23 cellular contexts compared by ENCODE assay signal in the genomic region with DNA sequence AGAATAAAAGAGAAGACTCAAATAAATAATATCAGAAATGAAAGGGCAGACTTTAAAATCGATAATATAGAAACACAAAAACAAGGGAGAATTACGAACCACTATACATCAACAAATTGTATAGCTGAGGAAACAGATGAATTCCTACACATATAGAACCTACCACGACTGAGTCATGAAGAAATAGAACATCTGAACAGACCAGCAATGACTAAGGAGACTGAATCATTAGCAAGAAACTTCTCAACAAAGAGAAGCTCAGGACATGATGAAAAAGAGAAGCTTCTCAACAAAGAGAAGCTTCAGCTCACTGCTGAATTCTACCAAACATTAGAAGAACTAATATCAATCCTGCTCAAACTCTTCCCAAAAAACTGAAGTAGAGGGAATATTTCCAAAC.
A peak's percentile ranks its signal among the peaks of the same experiment; 100 is the strongest.
DNase-seq lines count a peak whose midpoint lies in the region; ATAC-seq, FAIRE-seq and TF ChIP-seq lines count a peak whose summit lies in the region.
"Had no signal": no experiment of that assay in that cellular context is flagged by ENCODE, and none has a peak within 500 bp of the region (broad histone marks: within the 10 kb centered on the region; RNA-seq: fewer than 3 reads in every experiment).

No MANE protein-coding gene starts in this region.

- TF ChIP-seq CTCF in chondrocyte (IDR thresholded peaks at IDR 0.05) = no peak
- TF ChIP-seq CTCF in keratinocyte (optimal IDR thresholded peaks at IDR 0.05 in 1 of 3, IDR thresholded peaks at IDR 0.05 in 1 of 3, conservative IDR thresholded peaks at IDR 0.05 in 1 of 3; ENCODE audit: extremely low read depth in 1 of 3, insufficient read depth in 2 of 3, low read length in 3 of 3) = no peak
- no peak for TF ChIP-seq CTCF in Caco-2 (IDR thresholded peaks at IDR 0.05; ENCODE audit: insufficient read depth in 1 of 2, low read depth in 1 of 2, low read length in 1 of 2, severe bottlenecking in 1 of 2, unreplicated experiment in 1 of 2)

- H4K12ac ChIP-seq in trophoblast cell (ENCODE audit: low read depth, low read length) = no peak overlapping the region

- no peak overlapping the region for H2BK5ac ChIP-seq in trophoblast cell (ENCODE audit: low read depth, low read length, poor library complexity)

- H3K9ac ChIP-seq in keratinocyte (ENCODE audit: control insufficient read depth, extremely low read depth, insufficient read depth, low read length) (no peak overlapping the region), trophoblast cell (ENCODE audit: low read length) (no peak overlapping the region)

- no peaks in the 10 kb centered on the region for H3K9me1 ChIP-seq in keratinocyte (ENCODE audit: control insufficient read depth, extremely low read depth, insufficient read depth, low read length)

- H3K9me3 Mint-ChIP-seq in chondrocyte (ENCODE audit: low read depth) (peaks cover 28% of the 10 kb centered on the region), Caco-2 (ENCODE audit: unreplicated experiment) (peaks cover 20% of the 10 kb centered on the region)

- POLR2A ChIA-PET in Caco-2 (lab: Charles Lee) = no interaction called here

- dilution Hi-C loops in keratinocyte (cut with MboI; ENCODE audit: extremely low pct_ligation_motif_present, low sequenced_read_pairs) = no loop called here

- H3K79me1 ChIP-seq in trophoblast cell (ENCODE audit: low read length) = no peaks in the 10 kb centered on the region

- H3K23ac ChIP-seq in trophoblast cell (ENCODE audit: low read length) = no peak overlapping the region

- H3K4me3 Mint-ChIP-seq in chondrocyte (ENCODE audit: unreplicated experiment) = no peak overlapping the region
- no peak overlapping the region for H3K4me3 Mint-ChIP-seq in Caco-2 (ENCODE audit: unreplicated experiment)
- H3K4me3 Mint-ChIP-seq: activated B cell treated with CpG ODN at 0.5 μM for 24 hours; activated CD4-positive, alpha-beta memory T cell treated with anti-CD3 and anti-CD28 coated beads, Interleukin-2, amount 10 ng/mL, durations not matched to agents 7 days and 5 days; type B pancreatic cell had no signal

- H3K18ac ChIP-seq in trophoblast cell (ENCODE audit: low read length) = no peak overlapping the region

- FAIRE-seq in keratinocyte (lab: Jason Lieb, UNC) = peak; percentile 26
- FAIRE-seq: D721Med, H1 had no signal

- H3K9me3 ChIP-seq in keratinocyte (ENCODE audit: control insufficient read depth, low read depth, low read length) (no peaks in the 10 kb centered on the region), Caco-2 (peaks cover 6% of the 10 kb centered on the region; the same call in 1 of the 2 replicates), trophoblast cell (ENCODE audit: insufficient read depth, low read depth, low read length) (no peaks in the 10 kb centered on the region)

- ATAC-seq in GM18858 (IDR thresholded peaks at IDR 0.05; ENCODE audit: unreplicated experiment) = no peak
- ATAC-seq: left colon had no signal

- BruUV-seq in Caco-2 (replicated peaks; lab: Mats Ljungman, UMichigan) = no TSS peak

- H4K20me1 ChIP-seq in keratinocyte (ENCODE audit: control insufficient read depth, extremely low read depth, insufficient read depth, low read length) = no peaks in the 10 kb centered on the region

- H2AFZ ChIP-seq in keratinocyte (ENCODE audit: control insufficient read depth, low read length) (no peak overlapping the region), trophoblast cell (ENCODE audit: insufficient read depth, low read length, poor library complexity) (no peak overlapping the region)

- H3K27me3 Mint-ChIP-seq in chondrocyte (ENCODE audit: low read depth) (no peaks in the 10 kb centered on the region), Caco-2 (ENCODE audit: insufficient read depth, unreplicated experiment) (no peaks in the 10 kb centered on the region)
- H3K27me3 Mint-ChIP-seq: activated B cell treated with CpG ODN at 0.5 μM for 24 hours, type B pancreatic cell had no signal

- no peaks in the 10 kb centered on the region for H3K79me2 ChIP-seq in keratinocyte (ENCODE audit: control insufficient read depth, insufficient read depth, low read length)
- no peaks in the 10 kb centered on the region for H3K79me2 ChIP-seq in trophoblast cell (ENCODE audit: control insufficient read depth, insufficient read depth, low read length, poor library complexity)

- no peak overlapping the region for H3K14ac ChIP-seq in trophoblast cell (ENCODE audit: low read length)

- H3K27ac Mint-ChIP-seq in chondrocyte (ENCODE audit: unreplicated experiment) (peak overlapping the region; percentile 29), Caco-2 (ENCODE audit: unreplicated experiment) (no peak overlapping the region)
- H3K27ac Mint-ChIP-seq: activated B cell treated with CpG ODN at 0.5 μM for 24 hours; activated CD4-positive, alpha-beta memory T cell treated with anti-CD3 and anti-CD28 coated beads, Interleukin-2, amount 10 ng/mL, durations not matched to agents 7 days and 5 days; type B pancreatic cell had no signal

- H3K36me3 ChIP-seq in keratinocyte (ENCODE audit: control insufficient read depth in 2 of 2, extremely low read depth in 1 of 2, insufficient read depth in 2 of 2, low read length in 2 of 2) (no peaks in the 10 kb centered on the region), Caco-2 (ENCODE audit: control insufficient read depth, insufficient read depth, low read length) (no peaks in the 10 kb centered on the region), trophoblast cell (ENCODE audit: control insufficient read depth in 1 of 2, insufficient read depth in 2 of 2, low read length in 2 of 2) (no peaks in the 10 kb centered on the region)
- H3K36me3 ChIP-seq: right atrium auricular region, stomach had no signal

- H3K4me3 ChIP-seq in keratinocyte (ENCODE audit: control insufficient read depth in 2 of 3, extremely low read depth in 1 of 3, insufficient read depth in 2 of 3, low read depth in 1 of 3, low read length in 3 of 3) (no peak overlapping the region), Caco-2 (ENCODE audit: low read depth, low read length) (no peak overlapping the region), trophoblast cell (ENCODE audit: low read depth, low read length) (no peak overlapping the region)
- H3K4me3 ChIP-seq: right atrium auricular region, stomach had no signal

- H4K8ac ChIP-seq in trophoblast cell (ENCODE audit: low read depth, low read length) = no peak overlapping the region

- CTCF ChIA-PET in Caco-2 (lab: Charles Lee) = interaction anchor here (0.7 kb wide), 1 partner anchor 491 kb away, joined by 3 read pairs; no protein-coding TSS in a partner anchor

- H3K36me3 Mint-ChIP-seq in chondrocyte (ENCODE audit: low read depth) = peaks cover 14% of the 10 kb centered on the region
- H3K36me3 Mint-ChIP-seq in Caco-2 (ENCODE audit: insufficient read depth, unreplicated experiment) = no peaks in the 10 kb centered on the region

- intact Hi-C loops in Caco-2 (cut with micrococcal nuclease; ENCODE audit: unreplicated experiment) = no loop called here

- DNase-seq in AG08396 (ENCODE audit: low spot score) (peak; percentile 15), HT1080 (ENCODE audit: low read depth) (peak; percentile 71), chondrocyte (ENCODE audit: low spot score) (no peak), keratinocyte (ENCODE audit: low read depth, low spot score) (no peak), Caco-2 (no peak), COR-L47 (lab: John Stamatoyannopoulos, UW) (no peak), trophoblast cell (no peak)
- DNase-seq: activated B cell treated with CpG ODN at 0.5 μM for 24 hours; activated CD4-positive, alpha-beta memory T cell treated with anti-CD3 and anti-CD28 coated beads, Interleukin-2, amount 10 ng/mL, durations not matched to agents 7 days and 5 days; activated naive CD4-positive, alpha-beta T cell treated with Interleukin-2 at 50 U/mL for 16 hours; aorta; C1 segment of cervical spinal cord; left colon; mesendoderm; NCI-H1436 treated with DMSO at 0.1 percent for 48 hours; NCI-H524; stomach; T-helper 9 cell had no signal

- WGBS in trophoblast cell (ENCODE audit: extremely low coverage, insufficient coverage, insufficient read length) = no CpG with 5 or more reads among the region's 3 CpGs

- H3K27ac ChIP-seq in keratinocyte (ENCODE audit: control insufficient read depth, insufficient read depth, low read length) (no peak overlapping the region), trophoblast cell (ENCODE audit: low read depth, low read length) (no peak overlapping the region)
- H3K27ac ChIP-seq: right atrium auricular region, stomach had no signal

- no peak overlapping the region for H2BK12ac ChIP-seq in trophoblast cell (ENCODE audit: low read length)

- H3K4ac ChIP-seq in trophoblast cell (ENCODE audit: low read depth, low read length) = no peak overlapping the region

- H2AK5ac ChIP-seq in trophoblast cell (ENCODE audit: low read length) = no peak overlapping the region

- no peaks in the 10 kb centered on the region for H3K27me3 ChIP-seq in keratinocyte (ENCODE audit: control insufficient read depth, extremely low read depth, insufficient read depth, low read length)
- no peaks in the 10 kb centered on the region for H3K27me3 ChIP-seq in Caco-2 (replicated peaks; ENCODE audit: control insufficient read depth, insufficient read depth, low read length)
- no peaks in the 10 kb centered on the region for H3K27me3 ChIP-seq in trophoblast cell (ENCODE audit: insufficient read depth, low read length)
- H3K27me3 ChIP-seq: right atrium auricular region, stomach had no signal

- H3K4me1 Mint-ChIP-seq in chondrocyte (ENCODE audit: low read depth) (peaks cover 6% of the 10 kb centered on the region), Caco-2 (ENCODE audit: low read depth, unreplicated experiment) (no peaks in the 10 kb centered on the region)
- H3K4me1 Mint-ChIP-seq: activated CD4-positive, alpha-beta memory T cell treated with anti-CD3 and anti-CD28 coated beads, Interleukin-2, amount 10 ng/mL, durations not matched to agents 7 days and 5 days had no signal

- no peaks in the 10 kb centered on the region for H3K4me1 ChIP-seq in keratinocyte (ENCODE audit: control insufficient read depth, extremely low read depth, insufficient read depth, low read length)
- no peaks in the 10 kb centered on the region for H3K4me1 ChIP-seq in Caco-2
- no peaks in the 10 kb centered on the region for H3K4me1 ChIP-seq in trophoblast cell (ENCODE audit: control insufficient read depth in 1 of 2, insufficient read depth in 2 of 2, low read length in 2 of 2)
- H3K4me1 ChIP-seq: right atrium auricular region, stomach had no signal

- H4K91ac ChIP-seq in trophoblast cell (ENCODE audit: low read depth, low read length) = no peak overlapping the region

- no peak overlapping the region for H2BK120ac ChIP-seq in trophoblast cell (ENCODE audit: insufficient read depth, low read length, poor library complexity)

- H3K4me2 ChIP-seq in keratinocyte (ENCODE audit: control insufficient read depth, extremely low read depth, insufficient read depth, low read depth, low read length) = no peak overlapping the region
- no peak overlapping the region for H3K4me2 ChIP-seq in trophoblast cell (ENCODE audit: low read length)

Comparison
In these comparisons a context has a peak if more than half of its experiments do, and no peak if none do; other contexts are left out.
1. DNase-seq: peak in AG08396 (single experiment) and HT1080 (single experiment); none in chondrocyte (single experiment), keratinocyte (single experiment), Caco-2 (0 of 2), COR-L47 (single experiment) and trophoblast cell (0 of 2).